In genomic region chr5:11069041-11069440, GRCh38 we compare ENCODE assay signal across 18 cellular contexts.
"Had no signal": no experiment of that assay in that cellular context is flagged by ENCODE, and none has a peak within 500 bp of the region (broad histone marks: within the 10 kb centered on the region; RNA-seq: fewer than 3 reads in every experiment).

No MANE protein-coding gene starts in this region.

- H3K4me3 ChIP-seq: ascending aorta, gastrocnemius medialis, heart right ventricle, left ventricle myocardium inferior, pancreas, tibial nerve had no signal

- H3K4me1 Mint-ChIP-seq: activated naive CD8-positive, alpha-beta T cell treated with anti-CD3 and anti-CD28 coated beads, Interleukin-2, amount 50 U/mL, for 24 hours; naive thymus-derived CD8-positive, alpha-beta T cell; stimulated activated naive B cell treated with anti-CD40 and anti-IgM and Interleukin-4, amounts not matched to agents 10 μg/mL and 1 μg/mL and 100 μg/mL, for 72 hours had no signal

- H3K27ac ChIP-seq: ascending aorta, gastrocnemius medialis, heart right ventricle, left ventricle myocardium inferior, pancreas, tibial nerve had no signal

- H3K36me3 Mint-ChIP-seq: stimulated activated naive B cell treated with anti-CD40 and anti-IgM and Interleukin-4, amounts not matched to agents 10 μg/mL and 1 μg/mL and 100 μg/mL, for 72 hours had no signal

- ATAC-seq: activated CD4-positive, CD25-positive, alpha-beta regulatory T cell treated with anti-CD3 and anti-CD28 coated beads, Interleukin-2, amount 50 U/mL, for 24 hours; activated naive CD8-positive, alpha-beta T cell treated with anti-CD3 and anti-CD28 coated beads, Interleukin-2, amount 50 U/mL, for 24 hours; gastrocnemius medialis; heart right ventricle; naive thymus-derived CD8-positive, alpha-beta T cell; pancreas; stimulated activated naive B cell treated with anti-CD40 and anti-IgM and Interleukin-4, amounts not matched to agents 10 μg/mL and 1 μg/mL and 100 μg/mL, for 72 hours had no signal

- H3K4me1 ChIP-seq: ascending aorta, gastrocnemius medialis, heart right ventricle, left ventricle myocardium inferior, tibial nerve had no signal

- H3K9me3 ChIP-seq: gastrocnemius medialis, pancreas had no signal

- H3K27me3 Mint-ChIP-seq: activated naive CD8-positive, alpha-beta T cell treated with anti-CD3 and anti-CD28 coated beads, Interleukin-2, amount 50 U/mL, for 24 hours had no signal

- H3K27ac Mint-ChIP-seq: activated naive CD4-positive, alpha-beta T cell treated with anti-CD3 and anti-CD28 coated beads for 36 hours; activated naive CD8-positive, alpha-beta T cell treated with anti-CD3 and anti-CD28 coated beads, Interleukin-2, amount 50 U/mL, for 24 hours; naive thymus-derived CD8-positive, alpha-beta T cell; stimulated activated naive B cell treated with anti-CD40 and anti-IgM and Interleukin-4, amounts not matched to agents 10 μg/mL and 1 μg/mL and 100 μg/mL, for 72 hours had no signal

- H3K36me3 ChIP-seq: ascending aorta, gastrocnemius medialis, heart right ventricle, left ventricle myocardium inferior, tibial nerve had no signal

- H3K27me3 ChIP-seq: ascending aorta, gastrocnemius medialis, heart right ventricle, pancreas, tibial nerve had no signal

- H3K4me3 Mint-ChIP-seq: activated naive CD4-positive, alpha-beta T cell treated with anti-CD3 and anti-CD28 coated beads for 36 hours; activated naive CD8-positive, alpha-beta T cell treated with anti-CD3 and anti-CD28 coated beads, Interleukin-2, amount 50 U/mL, for 24 hours; naive thymus-derived CD8-positive, alpha-beta T cell; stimulated activated naive B cell treated with anti-CD40 and anti-IgM and Interleukin-4, amounts not matched to agents 10 μg/mL and 1 μg/mL and 100 μg/mL, for 72 hours had no signal

- DNase-seq: activated CD4-positive, alpha-beta T cell treated with anti-CD3 and anti-CD28 coated beads, Interleukin-2, amount 50 U/mL, for 1 hour; activated naive CD4-positive, alpha-beta T cell treated with anti-CD3 and anti-CD28 coated beads for 36 hours; activated naive CD8-positive, alpha-beta T cell treated with anti-CD3 and anti-CD28 coated beads, Interleukin-2, amount 50 U/mL, for 24 hours; activated T-cell treated with anti-CD3 and anti-CD28 coated beads for 4 hours; erythroblast; gastrocnemius medialis; heart right ventricle; islet precursor cell; left ventricle myocardium inferior; naive thymus-derived CD8-positive, alpha-beta T cell; pancreas; stimulated activated CD4-positive, alpha-beta T cell treated with anti-CD3 and anti-CD28 coated beads, Interleukin-15, amount 100 ng/mL, for 24 hours; stimulated activated CD4-positive, alpha-beta T cell treated with anti-CD3 and anti-CD28 coated beads, Interleukin-4, amount 100 ng/mL, for 1 hour; stimulated activated naive B cell treated with anti-CD40 and anti-IgM and Interleukin-4, amounts not matched to agents 10 μg/mL and 1 μg/mL and 100 μg/mL, for 72 hours; T-helper 2 cell had no signal
